Comparison of ENCODE assay signal across 17 cellular contexts in the genomic region with DNA sequence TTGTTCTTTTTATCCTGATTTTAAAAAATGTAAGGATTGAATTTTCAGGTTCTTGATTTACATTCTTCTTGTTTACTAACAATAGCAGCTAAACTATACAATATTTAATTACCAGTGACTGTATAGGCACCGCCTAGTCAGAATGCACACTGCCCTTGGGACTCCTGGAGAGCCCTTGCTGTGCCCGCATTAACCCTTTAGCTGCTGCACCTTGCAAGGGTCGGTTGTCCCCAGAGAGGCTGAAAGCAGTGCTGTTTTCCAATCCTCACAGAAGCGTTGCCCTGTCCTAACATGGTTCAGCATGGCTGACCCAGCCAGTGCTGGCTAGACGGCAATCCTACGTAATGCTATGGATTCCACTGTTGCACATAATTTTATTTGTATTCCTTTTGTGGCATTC.
A peak's percentile ranks its signal among the peaks of the same experiment; 100 is the strongest.
DNase-seq lines count a peak whose midpoint lies in the region; ATAC-seq and TF ChIP-seq lines count a peak whose summit lies in the region.
"Had no signal": no experiment of that assay in that cellular context is flagged by ENCODE, and none has a peak within 500 bp of the region (broad histone marks: within the 10 kb centered on the region; RNA-seq: fewer than 3 reads in every experiment).

No MANE protein-coding gene starts in this region.

- no peak overlapping the region for H3K14ac ChIP-seq in neuronal stem cell (ENCODE audit: low read length)

- H2BK5ac ChIP-seq in neuronal stem cell (ENCODE audit: low read length): no peak overlapping the region

- DNase-seq in GM23338 (ENCODE audit: low spot score): peak; percentile 38
- peak; percentile 47 for DNase-seq in endodermal cell
- no peak for DNase-seq in neuronal stem cell (ENCODE audit: low spot score)
- DNase-seq in SK-N-SH: no peak
- DNase-seq: 8988T; Caco-2; CD4-positive, alpha-beta memory T cell; DMS153; DND-41; GM23248; HFFc6 had no signal

- H4K8ac ChIP-seq in neuronal stem cell (ENCODE audit: low read depth, low read length): no peak overlapping the region

- H3K9ac ChIP-seq in BLaER1 (no peak overlapping the region), endodermal cell (ENCODE audit: extremely low read depth, low read length, poor library complexity, severe bottlenecking) (no peak overlapping the region), neuronal stem cell (ENCODE audit: low read depth, low read length, poor library complexity) (no peak overlapping the region), SK-N-SH (no peak overlapping the region)
- H3K9ac ChIP-seq: GM23248 had no signal

- no peak overlapping the region for H3K4me3 Mint-ChIP-seq in GM23338
- no peak overlapping the region for H3K4me3 Mint-ChIP-seq in endodermal cell
- H3K4me3 Mint-ChIP-seq: CD4-positive, alpha-beta memory T cell; HFFc6 had no signal

- H3K27ac Mint-ChIP-seq in GM23338 (no peak overlapping the region), endodermal cell (no peak overlapping the region)
- H3K27ac Mint-ChIP-seq: CD4-positive, alpha-beta memory T cell; HFFc6 had no signal

- TF ChIP-seq CTCF in GM23338 (conservative IDR thresholded peaks at IDR 0.05; ENCODE audit: low read depth in 2 of 2) (no peak), endodermal cell (conservative IDR thresholded peaks at IDR 0.05) (no peak), SK-N-SH (IDR thresholded peaks at IDR 0.05) (no peak)

- H2BK12ac ChIP-seq in neuronal stem cell (ENCODE audit: low read length): no peak overlapping the region

- no peak for TF ChIP-seq EP300 in SK-N-SH (IDR thresholded peaks at IDR 0.05; ENCODE audit: borderline replicate concordance in 1 of 2, low read depth in 1 of 2, low read length in 1 of 2)

- H4K20me1 ChIP-seq in BLaER1 (peaks cover 5% of the 10 kb centered on the region; the same call in 1 of the 2 replicates), GM23338 (replicated peaks; ENCODE audit: insufficient read depth) (no peaks in the 10 kb centered on the region), SK-N-SH (ENCODE audit: insufficient read depth) (no peaks in the 10 kb centered on the region)

- H3K27ac ChIP-seq in BLaER1 (no peak overlapping the region), GM23338 (ENCODE audit: low read depth) (no peak overlapping the region), endodermal cell (ENCODE audit: low read depth, low read length) (no peak overlapping the region), neuronal stem cell (replicated peaks; ENCODE audit: low read length) (no peak overlapping the region), SK-N-SH (ENCODE audit: low read depth in 2 of 2, low read length in 1 of 2) (no peak overlapping the region)
- H3K27ac ChIP-seq: A549, GM23248 had no signal

- H3K18ac ChIP-seq in neuronal stem cell (ENCODE audit: low read length): no peak overlapping the region

- CTCF ChIA-PET in SK-N-SH (lab: Yijun Ruan, JAX): interaction anchor here (1.2 kb wide), 1 partner anchor 89 kb away, joined by 3 read pairs; no protein-coding TSS in a partner anchor

- H3K36me3 ChIP-seq in BLaER1 (no peaks in the 10 kb centered on the region; the same call in 1 of the 2 replicates), GM23338 (ENCODE audit: insufficient read depth) (peaks cover 3% of the 10 kb centered on the region; the same call in 1 of the 2 replicates), endodermal cell (ENCODE audit: control insufficient read depth, insufficient read depth, low read length) (no peaks in the 10 kb centered on the region), neuronal stem cell (replicated peaks in 1 of 2; ENCODE audit: control insufficient read depth in 2 of 2, insufficient read depth in 2 of 2, low read length in 2 of 2) (no peaks in the 10 kb centered on the region), SK-N-SH (replicated peaks in 1 of 2; ENCODE audit: control insufficient read depth in 1 of 2, insufficient read depth in 2 of 2, low read length in 1 of 2) (no peaks in the 10 kb centered on the region)
- H3K36me3 ChIP-seq: HAP-1 had no signal

- H3K36me3 Mint-ChIP-seq in GM23338 (ENCODE audit: low read depth) (peaks cover 17% of the 10 kb centered on the region), endodermal cell (ENCODE audit: low read depth) (peaks cover 5% of the 10 kb centered on the region)
- H3K36me3 Mint-ChIP-seq: CD14-positive monocyte; CD4-positive, alpha-beta memory T cell had no signal

- H3K79me2 ChIP-seq in GM23338 (replicated peaks; ENCODE audit: insufficient read depth): no peaks in the 10 kb centered on the region
- H3K79me2 ChIP-seq in SK-N-SH (ENCODE audit: insufficient read depth): no peaks in the 10 kb centered on the region

- H3K9me3 Mint-ChIP-seq in GM23338 (peaks cover 16% of the 10 kb centered on the region), endodermal cell (peaks cover 13% of the 10 kb centered on the region)

- 0 out of 2 replicates have a peak, but pooled peaks cover 3% of the 10 kb centered on the region for H3K9me3 ChIP-seq in BLaER1
- H3K9me3 ChIP-seq in endodermal cell (ENCODE audit: control insufficient read depth, low read length): peaks cover 12% of the 10 kb centered on the region
- H3K9me3 ChIP-seq in neuronal stem cell (replicated peaks in 1 of 2; ENCODE audit: control insufficient read depth in 2 of 2, insufficient read depth in 1 of 2, low read depth in 1 of 2, low read length in 2 of 2): no peaks in the 10 kb centered on the region
- no peaks in the 10 kb centered on the region for H3K9me3 ChIP-seq in SK-N-SH
- H3K9me3 ChIP-seq: A549, Caco-2, HAP-1 had no signal

- H3F3A ChIP-seq in GM23338 (replicated peaks; ENCODE audit: low read depth) (no peaks in the 10 kb centered on the region), SK-N-SH (replicated peaks; ENCODE audit: insufficient read depth) (no peaks in the 10 kb centered on the region)

- H3K4me2 ChIP-seq in BLaER1 (peak overlapping the region; percentile 35), GM23338 (peak overlapping the region; percentile 7; the same call in 1 of the 2 replicates), neuronal stem cell (ENCODE audit: insufficient read depth, low read length, poor library complexity, severe bottlenecking) (no peak overlapping the region), SK-N-SH (no peak overlapping the region)
- H3K4me2 ChIP-seq: A549 had no signal

- no peaks in the 10 kb centered on the region for H3K79me1 ChIP-seq in neuronal stem cell (ENCODE audit: low read depth, low read length)

- no peak overlapping the region for H2BK120ac ChIP-seq in neuronal stem cell (ENCODE audit: low read depth, low read length)

- H3K4me3 ChIP-seq in BLaER1: no peak overlapping the region
- no peak overlapping the region for H3K4me3 ChIP-seq in GM23338
- H3K4me3 ChIP-seq in endodermal cell (ENCODE audit: low read length): no peak overlapping the region
- H3K4me3 ChIP-seq in neuronal stem cell (ENCODE audit: low read length in 2 of 2): no peak overlapping the region
- no peak overlapping the region for H3K4me3 ChIP-seq in SK-N-SH (ENCODE audit: low read depth in 2 of 2, low read length in 1 of 2)
- H3K4me3 ChIP-seq: A549, GM23248, HAP-1 had no signal

- H3K4me1 Mint-ChIP-seq in GM23338 (peaks cover 22% of the 10 kb centered on the region), endodermal cell (peaks cover 1% of the 10 kb centered on the region)
- H3K4me1 Mint-ChIP-seq: CD14-positive monocyte; CD4-positive, alpha-beta memory T cell had no signal

- H3K9me2 ChIP-seq in GM23338 (ENCODE audit: insufficient read depth): peaks cover 9% of the 10 kb centered on the region; the same call in 1 of the 2 replicates
- no peaks in the 10 kb centered on the region for H3K9me2 ChIP-seq in SK-N-SH

- H2AK5ac ChIP-seq in neuronal stem cell (ENCODE audit: low read depth, low read length): peak overlapping the region; percentile 52

- peak overlapping the region; percentile 71 for H2BK15ac ChIP-seq in neuronal stem cell (ENCODE audit: low read length)

- H3K23ac ChIP-seq in neuronal stem cell (ENCODE audit: low read depth, low read length, poor library complexity): no peak overlapping the region

- no peak overlapping the region for H4K91ac ChIP-seq in neuronal stem cell (ENCODE audit: low read depth, low read length, poor library complexity)

- no peak overlapping the region for H3K4ac ChIP-seq in neuronal stem cell (ENCODE audit: low read length)

- H3K4me1 ChIP-seq in BLaER1 (peaks cover 25% of the 10 kb centered on the region), GM23338 (ENCODE audit: insufficient read depth) (peaks cover 29% of the 10 kb centered on the region), endodermal cell (ENCODE audit: control insufficient read depth, insufficient read depth, low read length) (no peaks in the 10 kb centered on the region), neuronal stem cell (ENCODE audit: control insufficient read depth in 2 of 2, insufficient read depth in 1 of 2, low read depth in 1 of 2, low read length in 2 of 2) (peaks cover 0 to 8% of the 10 kb centered on the region in 2 donors), SK-N-SH (ENCODE audit: control insufficient read depth in 1 of 2, insufficient read depth in 2 of 2, low read depth in 1 of 2, low read length in 1 of 2) (no peaks in the 10 kb centered on the region)
- H3K4me1 ChIP-seq: A549, HAP-1 had no signal

- POLR2A ChIA-PET in SK-N-SH (lab: Yijun Ruan, JAX): no interaction called here

- peaks cover 1% of the 10 kb centered on the region for H3K27me3 Mint-ChIP-seq in GM23338 (ENCODE audit: insufficient read depth, low read depth, poor library complexity)
- H3K27me3 Mint-ChIP-seq in endodermal cell (ENCODE audit: insufficient read depth): peaks cover 16% of the 10 kb centered on the region

- TF ChIP-seq RAD21 in SK-N-SH (IDR thresholded peaks at IDR 0.05; ENCODE audit: low read length): no peak

- ATAC-seq in GM23338 (peak; percentile 80), HG02870 (IDR thresholded peaks at IDR 0.05; ENCODE audit: unreplicated experiment) (no peak), GM21825 (IDR thresholded peaks at IDR 0.05; ENCODE audit: unreplicated experiment) (no peak)
- ATAC-seq: A549 had no signal

- H3K27me3 ChIP-seq in BLaER1 (no peaks in the 10 kb centered on the region), GM23338 (ENCODE audit: insufficient read depth) (no peaks in the 10 kb centered on the region), endodermal cell (ENCODE audit: control insufficient read depth, insufficient read depth, low read length, poor library complexity, severe bottlenecking) (no peaks in the 10 kb centered on the region), neuronal stem cell (ENCODE audit: control insufficient read depth in 3 of 3, insufficient read depth in 3 of 3, low read depth in 1 of 3, low read length in 3 of 3) (no peaks in the 10 kb centered on the region), SK-N-SH (ENCODE audit: insufficient read depth) (peaks cover 14% of the 10 kb centered on the region)

- 75 to 79% methylated on average over 6 of the region's 6 CpGs for WGBS in endodermal cell (ENCODE audit: insufficient coverage in 1 of 2, insufficient read length in 1 of 2), 2 experiments
- WGBS in neuronal stem cell (ENCODE audit: extremely low coverage in 2 of 2, insufficient read length in 2 of 2, insufficient replicate concordance in 1 of 2), 2 donors: no CpG with 5 or more reads among the region's 6 CpGs
- WGBS in SK-N-SH (ENCODE audit: low lambda C conversion rate): 23% methylated on average over 6 of the region's 6 CpGs

- H2AFZ ChIP-seq in GM23338: no peak overlapping the region
- H2AFZ ChIP-seq in neuronal stem cell (ENCODE audit: low read length): no peak overlapping the region
- H2AFZ ChIP-seq in SK-N-SH (ENCODE audit: low read depth): no peak overlapping the region
- H2AFZ ChIP-seq: GM23248 had no signal

TF ChIP-seq in SK-N-SH, 30 proteins besides CTCF, POLR2A, EP300 and RAD21 (continues in another document):
- TF ChIP-seq EZH2phosphoT487 (IDR thresholded peaks at IDR 0.05; ENCODE audit: borderline replicate concordance, low read depth): no peak

Comparison
In these comparisons a context has a peak if more than half of its experiments do, and no peak if none do; other contexts are left out.
1. H3K4me2 ChIP-seq: peak in BLaER1 (single experiment) and GM23338 (single experiment); none in neuronal stem cell (single experiment) and SK-N-SH (single experiment).
2. DNase-seq: peak in GM23338 (single experiment) and endodermal cell (single experiment); none in neuronal stem cell (single experiment) and SK-N-SH (single experiment).